20 cellular contexts compared by ENCODE assay signal in genomic region chr9:128633601-128634000, GRCh38. TPM values are rescaled to one million over a fixed set of nuclear protein-coding genes. Genes with fewer than 3 reads are reported as not detected.
DNase-seq lines count a peak whose midpoint lies in the region; ATAC-seq and TF ChIP-seq lines count a peak whose summit lies in the region.
"Had no signal": no experiment of that assay in that cellular context is flagged by ENCODE, and none has a peak within 500 bp of the region (broad histone marks: within the 10 kb centered on the region; RNA-seq: fewer than 3 reads in every experiment).

No MANE protein-coding gene starts in this region.

- no peak overlapping the region for H3K4me3 ChIP-seq in left ventricle myocardium inferior
- H3K4me3 ChIP-seq in vagina, result no peak overlapping the region
- no peak overlapping the region for H3K4me3 ChIP-seq in upper lobe of left lung
- H3K4me3 ChIP-seq: coronary artery, sigmoid colon, thoracic aorta had no signal

- H3K27ac ChIP-seq in left ventricle myocardium inferior (replicated peaks) (peak overlapping the region; percentile 95), vagina (peak overlapping the region; percentile 87), upper lobe of left lung (peak overlapping the region in 2 of 4 donors; percentile 89 to 95)
- H3K27ac ChIP-seq: parathyroid adenoma had no signal

- H3K27ac Mint-ChIP-seq in T-helper 17 cell (peak overlapping the region; percentile 16), memory B cell (peak overlapping the region; percentile 45)
- H3K27ac Mint-ChIP-seq: activated naive CD4-positive, alpha-beta T cell treated with anti-CD3 and anti-CD28 coated beads, Interleukin-2, amount 50 U/mL, for 24 hours had no signal

- DNase-seq in left ventricle myocardium inferior, result no peak
- DNase-seq in Right ventricle myocardium inferior (ENCODE audit: missing footprints), result no peak
- no peak for DNase-seq in T-helper 17 cell
- no peak for DNase-seq in memory B cell (ENCODE audit: low spot score in 2 of 2)
- DNase-seq in vagina (ENCODE audit: extremely low spot score in 2 of 2), result no peak
- DNase-seq in cerebellar cortex (ENCODE audit: low spot score), result no peak
- no peak for DNase-seq in upper lobe of left lung
- DNase-seq: DND-41, head of caudate nucleus, NCI-H1048, NCI-H1930, NCI-H2227 treated with DMSO at 0.1 percent for 48 hours, NCI-H82, sigmoid colon had no signal

- H3K36me3 ChIP-seq in left ventricle myocardium inferior, result peaks cover 60% of the 10 kb centered on the region
- H3K36me3 ChIP-seq in vagina, result peaks cover 10 to 49% of the 10 kb centered on the region in 2 donors
- H3K36me3 ChIP-seq in upper lobe of left lung, result peaks cover 34 to 69% (median 60%) of the 10 kb centered on the region in 4 donors

- intact Hi-C loops in left ventricle myocardium inferior (cut with micrococcal nuclease) (no loop called here), Right ventricle myocardium inferior (cut with DNase I) (loop anchor here (10.0 kb wide), 1 partner anchor 269 kb away; no protein-coding TSS in a partner anchor), vagina (cut with DNase I) (loop anchor here (10.0 kb wide), 1 partner anchor 61 kb away; no protein-coding TSS in a partner anchor)

- H3K4me1 ChIP-seq in left ventricle myocardium inferior (peaks cover 53% of the 10 kb centered on the region), vagina (peaks cover 31% of the 10 kb centered on the region), upper lobe of left lung (peaks cover 26 to 35% (median 27%) of the 10 kb centered on the region in 4 donors)
- H3K4me1 ChIP-seq: parathyroid adenoma had no signal

- H3K9me3 Mint-ChIP-seq in memory B cell, result no peaks in the 10 kb centered on the region
- H3K9me3 Mint-ChIP-seq: activated naive CD4-positive, alpha-beta T cell treated with anti-CD3 and anti-CD28 coated beads, Interleukin-2, amount 50 U/mL, for 24 hours; CD8-positive, alpha-beta memory T cell had no signal

- H3K36me3 Mint-ChIP-seq in T-helper 17 cell (ENCODE audit: low read depth), result peaks cover 3% of the 10 kb centered on the region
- peaks cover 26% of the 10 kb centered on the region for H3K36me3 Mint-ChIP-seq in memory B cell

- no peak overlapping the region for H3K4me3 Mint-ChIP-seq in T-helper 17 cell
- H3K4me3 Mint-ChIP-seq in memory B cell, result no peak overlapping the region
- H3K4me3 Mint-ChIP-seq: activated naive CD4-positive, alpha-beta T cell treated with anti-CD3 and anti-CD28 coated beads, Interleukin-2, amount 50 U/mL, for 24 hours; CD8-positive, alpha-beta memory T cell had no signal

- H3K4me1 Mint-ChIP-seq in T-helper 17 cell (peaks cover 11% of the 10 kb centered on the region), memory B cell (no peaks in the 10 kb centered on the region)
- H3K4me1 Mint-ChIP-seq: activated naive CD4-positive, alpha-beta T cell treated with anti-CD3 and anti-CD28 coated beads, Interleukin-2, amount 50 U/mL, for 24 hours; CD8-positive, alpha-beta memory T cell had no signal

- 83 to 89% methylated on average over 11 of the region's 11 CpGs for WGBS in upper lobe of left lung, 2 donors

- TF ChIP-seq CTCF in left ventricle myocardium inferior (IDR thresholded peaks at IDR 0.05; ENCODE audit: borderline replicate concordance) (no peak), vagina (IDR thresholded peaks at IDR 0.05) (no peak), upper lobe of left lung (IDR thresholded peaks at IDR 0.05) (no peak)

- no peak for TF ChIP-seq EP300 in upper lobe of left lung (IDR thresholded peaks at IDR 0.05)

- H3K9me3 ChIP-seq in left ventricle myocardium inferior (replicated peaks) (no peaks in the 10 kb centered on the region), T-helper 17 cell (ENCODE audit: control insufficient read depth, low read length, poor library complexity, severe bottlenecking) (no peaks in the 10 kb centered on the region), vagina (no peaks in the 10 kb centered on the region), upper lobe of left lung (no peaks in the 10 kb centered on the region)
- H3K9me3 ChIP-seq: sigmoid colon, thoracic aorta had no signal

- no peaks in the 10 kb centered on the region for H3K27me3 Mint-ChIP-seq in T-helper 17 cell
- no peaks in the 10 kb centered on the region for H3K27me3 Mint-ChIP-seq in memory B cell
- H3K27me3 Mint-ChIP-seq: activated naive CD4-positive, alpha-beta T cell treated with anti-CD3 and anti-CD28 coated beads, Interleukin-2, amount 50 U/mL, for 24 hours had no signal

- H3K27me3 ChIP-seq in left ventricle myocardium inferior (ENCODE audit: low read depth) (no peaks in the 10 kb centered on the region), vagina (no peaks in the 10 kb centered on the region), upper lobe of left lung (no peaks in the 10 kb centered on the region)
- H3K27me3 ChIP-seq: sigmoid colon had no signal

- no peak for TF ChIP-seq POLR2A in vagina (IDR thresholded peaks at IDR 0.05)
- TF ChIP-seq POLR2A in upper lobe of left lung (IDR thresholded peaks at IDR 0.05), result no peak

- no peak for ATAC-seq in Right ventricle myocardium inferior
- no peak for ATAC-seq in T-helper 17 cell
- ATAC-seq in memory B cell (ENCODE audit: low read depth), result no peak
- ATAC-seq in upper lobe of left lung (ENCODE audit: low FRiP score in 2 of 2), result no peak
- ATAC-seq in GM18868 (IDR thresholded peaks at IDR 0.05; ENCODE audit: unreplicated experiment), result no peak

RNA-seq across cellular contexts. Expression of gene DYNC2I2, which starts 23.0 kb away (rescaled TPM):
- total RNA-seq in left ventricle myocardium inferior (32.7 TPM), Right ventricle myocardium inferior (40.1 TPM), T-helper 17 cell (1 to 10 TPM; 3.7 to 3.8 TPM), vagina (46.9 TPM), upper lobe of left lung (100 to 1,000 TPM in 1 of 6 donors, 10 to 100 TPM in 5; 47.8 to 105 (median 76.8) TPM)

RNA-seq across cellular contexts. Expression of gene SET, which starts 55.4 kb away (rescaled TPM):
- total RNA-seq in left ventricle myocardium inferior (168 TPM), Right ventricle myocardium inferior (175 TPM), T-helper 17 cell (100 to 1,000 TPM; 223 to 231 TPM), vagina (137 TPM), upper lobe of left lung (100 to 1,000 TPM in 4 of 6 donors, 10 to 100 TPM in 2; 73.3 to 222 (median 177) TPM)
